In the genomic region with DNA sequence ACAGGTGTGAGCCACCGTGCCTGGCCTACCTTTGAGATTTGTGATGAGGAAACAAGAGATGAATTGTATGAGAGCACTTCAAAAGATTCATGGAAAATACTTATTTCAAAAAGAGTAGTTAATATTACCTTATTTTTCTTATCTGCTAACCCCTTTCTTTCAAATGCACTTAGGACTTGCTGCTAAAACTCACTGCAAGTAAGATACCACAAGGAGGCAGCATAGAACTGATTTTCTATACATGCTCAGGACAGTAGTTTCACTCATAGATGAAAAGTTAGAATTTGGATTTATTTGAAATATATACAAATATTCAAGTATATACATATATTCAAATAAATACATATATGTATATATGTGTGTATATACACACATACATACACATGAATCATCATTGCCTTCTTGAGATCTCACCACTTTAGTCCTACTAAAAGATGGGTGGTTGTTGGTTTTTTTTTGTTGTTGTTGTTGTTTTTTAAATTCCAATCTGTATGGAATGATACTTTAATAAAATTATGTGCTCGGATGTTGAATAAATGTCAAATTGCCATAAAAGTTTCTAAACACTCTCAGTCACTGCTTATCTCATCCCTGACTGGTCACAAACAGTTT, we compare ENCODE assay signal across 8 cellular contexts. TPM values are rescaled to one million over a fixed set of nuclear protein-coding genes. Genes with fewer than 3 reads are reported as not detected.
DNase-seq lines count a peak whose midpoint lies in the region; ATAC-seq and TF ChIP-seq lines count a peak whose summit lies in the region.

No MANE protein-coding gene starts in this region.

- H3K36me3 ChIP-seq in GM06990 (ENCODE audit: control insufficient read depth, insufficient read depth, low read length), result peaks cover 10% of the 10 kb centered on the region

- no peaks in the 10 kb centered on the region for H3K27me3 ChIP-seq in GM06990 (replicated peaks; ENCODE audit: control insufficient read depth, insufficient read depth, low read length)

- H3K9me3 Mint-ChIP-seq in central memory CD8-positive, alpha-beta T cell, result no peaks in the 10 kb centered on the region

- H3K36me3 Mint-ChIP-seq in central memory CD8-positive, alpha-beta T cell (ENCODE audit: insufficient read depth), result peaks cover 53% of the 10 kb centered on the region

- ATAC-seq in central memory CD8-positive, alpha-beta T cell (replicated peaks; ENCODE audit: extremely low read depth, poor library complexity, severe bottlenecking), result no peak
- ATAC-seq in GM18858 (IDR thresholded peaks at IDR 0.05; ENCODE audit: unreplicated experiment), result no peak
- ATAC-seq in GM19455 (IDR thresholded peaks at IDR 0.05; ENCODE audit: unreplicated experiment), result no peak

- DNase-seq in AG09319 (ENCODE audit: extremely low read depth, low read depth) (peak; percentile 30), GM06990 (ENCODE audit: extremely low read depth, insufficient read length) (no peak), NOMO-1 treated with dmso at 0.1 percent for 144 hours (lab: John Stamatoyannopoulos, UW; ENCODE audit: unreplicated experiment) (peak; percentile 9), myocyte (ENCODE audit: low read depth) (peak; percentile 40)
- no peak for DNase-seq in central memory CD8-positive, alpha-beta T cell (ENCODE audit: low spot score in 2 of 2)
- no peak for DNase-seq in activated CD4-positive, alpha-beta T cell treated with anti-CD3 and anti-CD28 coated beads, Interleukin-2, amount 50 U/mL, for 4 hours

- peak overlapping the region; percentile 96 for H3K27ac Mint-ChIP-seq in central memory CD8-positive, alpha-beta T cell (ENCODE audit: low read depth)

- peaks cover 49% of the 10 kb centered on the region for H3K4me1 Mint-ChIP-seq in central memory CD8-positive, alpha-beta T cell

- no peaks in the 10 kb centered on the region for H3K27me3 Mint-ChIP-seq in central memory CD8-positive, alpha-beta T cell

- H3K4me3 Mint-ChIP-seq in central memory CD8-positive, alpha-beta T cell, result peak overlapping the region; percentile 90

- H3K4me3 ChIP-seq in GM06990 (replicated peaks; ENCODE audit: low read depth, low read length), result no peak overlapping the region

- TF ChIP-seq CTCF in AG09319 (IDR thresholded peaks at IDR 0.05; ENCODE audit: low read depth, low read length) (peak; percentile 69), GM06990 (IDR thresholded peaks at IDR 0.05; ENCODE audit: insufficient read depth, low read length, poor library complexity, severe bottlenecking) (peak; percentile 75)

RNA-seq across cellular contexts. Expression of gene CCNDBP1, which starts 2.4 kb away (rescaled TPM):
- 97.6 and 109 TPM in 2 replicates for total RNA-seq in myocyte
- 62.8 TPM for polyA plus RNA-seq in myocyte (2012)

RNA-seq across cellular contexts. Expression of gene EPB42, which starts 33.2 kb away (rescaled TPM):
- total RNA-seq in myocyte, result not detected in 2 replicates
- not detected for polyA plus RNA-seq in myocyte (2012)

RNA-seq across cellular contexts. Expression of gene TMEM62, which starts 54.3 kb away (rescaled TPM):
- total RNA-seq in myocyte, result 9.8 and 13.1 TPM in 2 replicates
- polyA plus RNA-seq in myocyte (2012), result 6.5 TPM

Comparison
In these comparisons a context has a peak if more than half of its experiments do, and no peak if none do; other contexts are left out.
1. DNase-seq: peak in AG09319 (single experiment), NOMO-1 treated with dmso at 0.1 percent for 144 hours (single experiment) and myocyte (single experiment); none in GM06990 (single experiment), central memory CD8-positive, alpha-beta T cell (0 of 2) and activated CD4-positive, alpha-beta T cell treated with anti-CD3 and anti-CD28 coated beads, Interleukin-2, amount 50 U/mL, for 4 hours (0 of 2).